In genomic region chr3:186235554-186235953, GRCh38 we compare ENCODE assay signal across 11 cellular contexts.
DNase-seq lines count a peak whose midpoint lies in the region; ATAC-seq and TF ChIP-seq lines count a peak whose summit lies in the region.
"Had no signal": no experiment of that assay in that cellular context is flagged by ENCODE, and none has a peak within 500 bp of the region (broad histone marks: within the 10 kb centered on the region; RNA-seq: fewer than 3 reads in every experiment).

No MANE protein-coding gene starts in this region.

- H3K4ac ChIP-seq in mesenchymal stem cell (ENCODE audit: low read depth in 1 of 2, low read length in 2 of 2) = no peak overlapping the region

- no peaks in the 10 kb centered on the region for H3K79me1 ChIP-seq in mesenchymal stem cell (replicated peaks; ENCODE audit: low read length, poor library complexity, severe bottlenecking)

- H3K9me3 ChIP-seq in left ventricle myocardium inferior (replicated peaks) = no peaks in the 10 kb centered on the region
- H3K9me3 ChIP-seq in mesenchymal stem cell (ENCODE audit: control insufficient read depth, low read length) = no peaks in the 10 kb centered on the region

- H4K8ac ChIP-seq in mesenchymal stem cell (ENCODE audit: low read length) = no peak overlapping the region

- ATAC-seq in Right ventricle myocardium inferior (no peak), HG02571 (IDR thresholded peaks at IDR 0.05; ENCODE audit: unreplicated experiment) (peak; percentile 79), HG03565 (IDR thresholded peaks at IDR 0.05; ENCODE audit: unreplicated experiment) (peak; percentile 69)

- no peak for TF ChIP-seq CTCF in left ventricle myocardium inferior (IDR thresholded peaks at IDR 0.05; ENCODE audit: borderline replicate concordance)

- no peak overlapping the region for H3K4me2 ChIP-seq in mesenchymal stem cell (ENCODE audit: low read length, poor library complexity, severe bottlenecking)

- no peak overlapping the region for H3K23ac ChIP-seq in mesenchymal stem cell (ENCODE audit: low read length in 2 of 2)

- H3K4me3 ChIP-seq in left ventricle myocardium inferior (no peak overlapping the region), mesenchymal stem cell (ENCODE audit: insufficient read depth in 1 of 2, low read depth in 1 of 2, low read length in 2 of 2) (no peak overlapping the region)

- intact Hi-C loops in left ventricle myocardium inferior (cut with micrococcal nuclease) (no loop called here), Right ventricle myocardium inferior (cut with DNase I) (no loop called here)

- no peak overlapping the region for H2AFZ ChIP-seq in mesenchymal stem cell (ENCODE audit: low read depth, low read length)

- H2BK120ac ChIP-seq in mesenchymal stem cell (ENCODE audit: low read depth, low read length) = no peak overlapping the region

- H2BK15ac ChIP-seq in mesenchymal stem cell (ENCODE audit: low read depth, poor library complexity, severe bottlenecking) = no peak overlapping the region

- H3K4me1 ChIP-seq in left ventricle myocardium inferior = peaks cover 44% of the 10 kb centered on the region
- H3K4me1 ChIP-seq in mesenchymal stem cell (ENCODE audit: control insufficient read depth, insufficient read depth, low read depth, low read length) = no peaks in the 10 kb centered on the region

- 100% methylated on average over 3 of the region's 5 CpGs for WGBS in mesenchymal stem cell

- H3K14ac ChIP-seq in mesenchymal stem cell (ENCODE audit: low read length in 2 of 2) = no peak overlapping the region

- no peak overlapping the region for H4K91ac ChIP-seq in mesenchymal stem cell (ENCODE audit: low read length)

- H2AK5ac ChIP-seq in mesenchymal stem cell (ENCODE audit: low read length, severe bottlenecking) = no peak overlapping the region

- no peak overlapping the region for H3K18ac ChIP-seq in mesenchymal stem cell (ENCODE audit: low read depth in 1 of 2, low read length in 2 of 2)

- H3K9ac ChIP-seq in mesenchymal stem cell (ENCODE audit: low read length) = no peak overlapping the region

- H3K36me3 ChIP-seq in left ventricle myocardium inferior (no peaks in the 10 kb centered on the region), mesenchymal stem cell (ENCODE audit: control insufficient read depth in 1 of 2, insufficient read depth in 2 of 2, low read depth in 1 of 2, low read length in 2 of 2) (no peaks in the 10 kb centered on the region)

- DNase-seq in left ventricle myocardium inferior (no peak), Right ventricle myocardium inferior (ENCODE audit: missing footprints) (no peak), mesenchymal stem cell (no peak), DMS53 (lab: John Stamatoyannopoulos, UW) (no peak), NCI-H1092 (lab: John Stamatoyannopoulos, UW) (no peak), GF-D8 (lab: John Stamatoyannopoulos, UW) (no peak)
- DNase-seq: AML-193, amniotic stem cell, NCI-H1105 treated with DMSO at 0.1 percent for 48 hours had no signal

- H3K27ac ChIP-seq in left ventricle myocardium inferior (replicated peaks) (peak overlapping the region; percentile 86), mesenchymal stem cell (ENCODE audit: low read length, poor library complexity, severe bottlenecking) (no peak overlapping the region)

- no peak overlapping the region for H2BK5ac ChIP-seq in mesenchymal stem cell (ENCODE audit: low read depth, low read length, poor library complexity, severe bottlenecking)

- no peak overlapping the region for H2BK12ac ChIP-seq in mesenchymal stem cell (ENCODE audit: low read length in 2 of 2)

- H3K27me3 ChIP-seq in left ventricle myocardium inferior (ENCODE audit: low read depth) (no peaks in the 10 kb centered on the region), mesenchymal stem cell (ENCODE audit: control insufficient read depth in 1 of 2, insufficient read depth in 1 of 2, low read length in 2 of 2) (no peaks in the 10 kb centered on the region)
